In genomic region chr11:57155838-57156583, GRCh38 we compare ENCODE assay signal across 30 cellular contexts. TPM values are rescaled to one million over a fixed set of nuclear protein-coding genes. Genes with fewer than 3 reads are reported as not detected.
DNase-seq lines count a peak whose midpoint lies in the region; ATAC-seq and TF ChIP-seq lines count a peak whose summit lies in the region.
"Had no signal": no experiment of that assay in that cellular context is flagged by ENCODE, and none has a peak within 500 bp of the region (broad histone marks: within the 10 kb centered on the region; RNA-seq: fewer than 3 reads in every experiment).

No MANE protein-coding gene starts in this region.

- peaks cover 52% of the 10 kb centered on the region for H3K27me3 ChIP-seq in foreskin keratinocyte
- H3K27me3 ChIP-seq in neuron (ENCODE audit: insufficient read depth, low read length) = no peaks in the 10 kb centered on the region
- H3K27me3 ChIP-seq: ascending aorta had no signal

- DNase-seq in ELF-1 (ENCODE audit: low read depth, low spot score) (peak; percentile 95), foreskin keratinocyte (no peak), putamen (ENCODE audit: low spot score) (no peak), NCI-H1105 treated with DMSO at 0.1 percent for 48 hours (lab: John Stamatoyannopoulos, UW) (no peak), DMS53 (lab: John Stamatoyannopoulos, UW) (no peak)
- DNase-seq: ACHN; activated CD4-positive, alpha-beta T cell treated with anti-CD3 and anti-CD28 coated beads, Interleukin-2, amount 50 U/mL, for 1 hour; activated CD8-positive, alpha-beta memory T cell treated with anti-CD3 and anti-CD28 coated beads, Interleukin-2, amount 10 ng/mL, durations not matched to agents 7 days and 5 days; activated naive CD4-positive, alpha-beta T cell treated with anti-CD3 and anti-CD28 coated beads, Interleukin-2, amount 10 ng/mL, durations not matched to agents 7 days and 5 days; activated T-cell treated with anti-CD3 and anti-CD28 coated beads, Interleukin-2, amount 50 U/mL, for 72 hours; C1 segment of cervical spinal cord; caudate nucleus; EL; Kasumi-1; left cardiac atrium; NCI-H187 treated with DMSO at 0.1 percent for 48 hours; NCI-H526 treated with DMSO at 0.1 percent for 48 hours; occipital lobe; stimulated activated CD4-positive, alpha-beta T cell treated with anti-CD3 and anti-CD28 coated beads, Interleukin-1b, Interleukin-23, amount 100 ng/mL, for 48 hours; substantia nigra; WERI-Rb-1 had no signal

- H2AFZ ChIP-seq in neuron (ENCODE audit: low read depth, low read length) = peak overlapping the region; percentile 8

- TF ChIP-seq CTCF in foreskin keratinocyte (conservative IDR thresholded peaks at IDR 0.05) = no peak

- no peaks in the 10 kb centered on the region for H3K9me3 ChIP-seq in neuron (ENCODE audit: low read length)
- H3K9me3 ChIP-seq: ascending aorta had no signal

- H3K4me3 ChIP-seq in neuron (ENCODE audit: low read length) = no peak overlapping the region
- H3K4me3 ChIP-seq: ascending aorta, SK-N-MC, skin epidermis had no signal

- H3K36me3 ChIP-seq in neuron (ENCODE audit: insufficient read depth, low read length) = no peaks in the 10 kb centered on the region
- H3K36me3 ChIP-seq: ascending aorta, WERI-Rb-1 had no signal

- no peak overlapping the region for H3K27ac ChIP-seq in foreskin keratinocyte
- H3K27ac ChIP-seq: ascending aorta, RWPE1, SK-N-MC, skin epidermis, WERI-Rb-1 had no signal

- ATAC-seq in SK-N-SH treated with all-trans-retinoic acid at 6 μM for 48 hours = peak; percentile 72
- peak; percentile 20 for ATAC-seq in foreskin keratinocyte
- ATAC-seq in HG03159 (IDR thresholded peaks at IDR 0.05; ENCODE audit: unreplicated experiment) = no peak
- ATAC-seq: activated CD8-positive, alpha-beta memory T cell treated with anti-CD3 and anti-CD28 coated beads, Interleukin-2, amount 10 ng/mL, durations not matched to agents 7 days and 5 days; activated T-cell treated with anti-CD3 and anti-CD28 coated beads, Interleukin-2, amount 50 U/mL, for 72 hours; left cardiac atrium had no signal

- H3K4me1 ChIP-seq in foreskin keratinocyte (peaks cover 3% of the 10 kb centered on the region), neuron (ENCODE audit: insufficient read depth, low read length) (peaks cover 10% of the 10 kb centered on the region)
- H3K4me1 ChIP-seq: ascending aorta had no signal

TF ChIP-seq in SK-N-SH treated with all-trans-retinoic acid at 6 μM for 48 hours, 23 proteins besides CTCF, POLR2A, EP300 and RAD21 (continues in another document):
- peak; percentile 74; the same call in 1 of the 2 replicates for TF ChIP-seq BACH2 (CRISPR knock-in tag; IDR thresholded peaks at IDR 0.05; ENCODE audit: borderline replicate concordance)
- TF ChIP-seq PPARA (CRISPR knock-in tag; IDR thresholded peaks at IDR 0.05; ENCODE audit: borderline replicate concordance) = no peak
- peak; percentile 68 for TF ChIP-seq ZNF565 (CRISPR knock-in tag; conservative IDR thresholded peaks at IDR 0.05; ENCODE audit: low read depth)
- TF ChIP-seq POU6F1 (CRISPR knock-in tag; IDR thresholded peaks at IDR 0.05; ENCODE audit: borderline replicate concordance, low read depth) = no peak
- TF ChIP-seq ZNF8 (CRISPR knock-in tag; IDR thresholded peaks at IDR 0.05) = peak; percentile 20; the same call in 1 of the 2 replicates
- TF ChIP-seq PATZ1 (CRISPR knock-in tag; IDR thresholded peaks at IDR 0.05; ENCODE audit: borderline replicate concordance) = no peak
- no peak; the same call in 1 of the 2 replicates for TF ChIP-seq CREB5 (CRISPR knock-in tag; IDR thresholded peaks at IDR 0.05; ENCODE audit: low read depth)
- peak; percentile 36; the same call in 1 of the 2 replicates for TF ChIP-seq ISL1 (CRISPR knock-in tag; IDR thresholded peaks at IDR 0.05)
- TF ChIP-seq ZC3H10 (CRISPR knock-in tag; IDR thresholded peaks at IDR 0.05) = no peak
- 0 out of 2 replicates have a peak, but pooled peaks have one; percentile 18 for TF ChIP-seq ESRRG (CRISPR knock-in tag; IDR thresholded peaks at IDR 0.05)
- no peak for TF ChIP-seq ZFP3 (CRISPR knock-in tag; IDR thresholded peaks at IDR 0.05)
- TF ChIP-seq ARNTL (CRISPR knock-in tag; IDR thresholded peaks at IDR 0.05; ENCODE audit: borderline replicate concordance, low read depth) = no peak
- peak; percentile 86 for TF ChIP-seq TSHZ2 (CRISPR knock-in tag; IDR thresholded peaks at IDR 0.05)
- TF ChIP-seq ZFP30 (CRISPR knock-in tag; IDR thresholded peaks at IDR 0.05) = no peak
- TF ChIP-seq CSRNP3 (CRISPR knock-in tag; IDR thresholded peaks at IDR 0.05) = no peak
- TF ChIP-seq CSDC2 (CRISPR knock-in tag; IDR thresholded peaks at IDR 0.05) = no peak
- peak; percentile 88 for TF ChIP-seq SNAI2 (CRISPR knock-in tag; IDR thresholded peaks at IDR 0.05)
- no peak for TF ChIP-seq RARB (CRISPR knock-in tag; IDR thresholded peaks at IDR 0.05)

RNA-seq across cellular contexts. Expression of gene LRRC55, which starts 25.7 kb away (rescaled TPM):
- not detected in 2 replicates for total RNA-seq in foreskin keratinocyte
- not detected in 2 replicates for polyA plus RNA-seq in foreskin keratinocyte
- total RNA-seq: activated CD8-positive, alpha-beta memory T cell treated with anti-CD3 and anti-CD28 coated beads, Interleukin-2, amount 10 ng/mL, durations not matched to agents 7 days and 5 days; activated T-cell treated with anti-CD3 and anti-CD28 coated beads, Interleukin-2, amount 50 U/mL, for 72 hours; ascending aorta; HT1080; mammary epithelial cell had no signal
- polyA plus RNA-seq: mammary epithelial cell had no signal
